In genomic region chr19:29439021-29439420, GRCh38 we compare ENCODE assay signal across 29 cellular contexts.
DNase-seq lines count a peak whose midpoint lies in the region; ATAC-seq and TF ChIP-seq lines count a peak whose summit lies in the region.
"Had no signal": no experiment of that assay in that cellular context is flagged by ENCODE, and none has a peak within 500 bp of the region (broad histone marks: within the 10 kb centered on the region; RNA-seq: fewer than 3 reads in every experiment).

No MANE protein-coding gene starts in this region.

- H3K23ac ChIP-seq in neuronal stem cell (ENCODE audit: low read depth, low read length, poor library complexity): no peak overlapping the region

- H3K4me3 ChIP-seq in HEK293 (ENCODE audit: low read depth, low read length): no peak overlapping the region
- no peak overlapping the region for H3K4me3 ChIP-seq in neuronal stem cell (ENCODE audit: low read length in 2 of 2)
- H3K4me3 ChIP-seq: A549; BLaER1; BLaER1 treated with 17β-estradiol and CSF1 and Interleukin-3, amounts not matched to agents 10 nM and 100 nM had no signal

- TF ChIP-seq CTCF in HEK293 (tag by site-specific recombination; IDR thresholded peaks at IDR 0.05): no peak

- POLR2A ChIA-PET in HEK293 (lab: Yijun Ruan, JAX): no interaction called here

- no peak overlapping the region for H2BK15ac ChIP-seq in neuronal stem cell (ENCODE audit: low read length)

- H3K4me1 ChIP-seq in HEK293 (ENCODE audit: control insufficient read depth, insufficient read depth, low read length): no peaks in the 10 kb centered on the region
- no peaks in the 10 kb centered on the region for H3K4me1 ChIP-seq in neuronal stem cell (ENCODE audit: control insufficient read depth in 2 of 2, insufficient read depth in 1 of 2, low read depth in 1 of 2, low read length in 2 of 2)
- H3K4me1 ChIP-seq: A549; BE2C; BLaER1; BLaER1 treated with 17β-estradiol and CSF1 and Interleukin-3, amounts not matched to agents 10 nM and 100 nM; Caco-2 had no signal

- H3K4ac ChIP-seq in neuronal stem cell (ENCODE audit: low read length): no peak overlapping the region

- DNase-seq in cardiac septum (ENCODE audit: low spot score) (peak; percentile 7), left cardiac atrium (no peak), neuronal stem cell (ENCODE audit: low spot score) (no peak)
- DNase-seq: 8988T; ACHN; AML-193; BE2C; C1 segment of cervical spinal cord; Caco-2; Calu3; CD4-positive, alpha-beta memory T cell; CD4-positive, alpha-beta T cell; CD4-positive, CD25-positive, alpha-beta regulatory T cell; CD8-positive, alpha-beta memory T cell; CD8-positive, alpha-beta T cell; COR-L47; DMS 273 treated with DMSO at 0.1 percent for 48 hours; DMS153; DMS53; DMS79; DMS79 treated with DMSO at 0.1 percent for 48 hours; DND-41; EL had no signal

- H3K9ac ChIP-seq in neuronal stem cell (ENCODE audit: low read depth, low read length, poor library complexity): no peak overlapping the region
- H3K9ac ChIP-seq: BLaER1; BLaER1 treated with 17β-estradiol and CSF1 and Interleukin-3, amounts not matched to agents 10 nM and 100 nM had no signal

- no peak overlapping the region for H2AFZ ChIP-seq in neuronal stem cell (ENCODE audit: low read length)

- no peak overlapping the region for H3K14ac ChIP-seq in neuronal stem cell (ENCODE audit: low read length)

- no peak overlapping the region for H2AK5ac ChIP-seq in neuronal stem cell (ENCODE audit: low read depth, low read length)

- H3K27me3 ChIP-seq in neuronal stem cell (ENCODE audit: control insufficient read depth in 3 of 3, insufficient read depth in 3 of 3, low read depth in 1 of 3, low read length in 3 of 3): no peaks in the 10 kb centered on the region
- H3K27me3 ChIP-seq: BE2C; BLaER1; BLaER1 treated with 17β-estradiol and CSF1 and Interleukin-3, amounts not matched to agents 10 nM and 100 nM had no signal

- H2BK5ac ChIP-seq in neuronal stem cell (ENCODE audit: low read length): no peak overlapping the region

- no peak overlapping the region for H4K8ac ChIP-seq in neuronal stem cell (ENCODE audit: low read depth, low read length)

- H3K4me2 ChIP-seq in neuronal stem cell (ENCODE audit: insufficient read depth, low read length, poor library complexity, severe bottlenecking): no peak overlapping the region
- H3K4me2 ChIP-seq: A549; BLaER1; BLaER1 treated with 17β-estradiol and CSF1 and Interleukin-3, amounts not matched to agents 10 nM and 100 nM had no signal

- intact Hi-C loops in cardiac septum (cut with DNase I) (no loop called here), left cardiac atrium (cut with DNase I) (no loop called here)

- H2BK12ac ChIP-seq in neuronal stem cell (ENCODE audit: low read length): no peak overlapping the region

- no peak overlapping the region for H4K91ac ChIP-seq in neuronal stem cell (ENCODE audit: low read depth, low read length, poor library complexity)

- H3K9me3 ChIP-seq in HEK293 (ENCODE audit: control insufficient read depth, insufficient read depth, low read depth, low read length): no peaks in the 10 kb centered on the region; the same call in none of the 2 replicates
- H3K9me3 ChIP-seq in neuronal stem cell (replicated peaks in 1 of 2; ENCODE audit: control insufficient read depth in 2 of 2, insufficient read depth in 1 of 2, low read depth in 1 of 2, low read length in 2 of 2): peaks cover 0 to 4% of the 10 kb centered on the region in 2 donors
- H3K9me3 ChIP-seq: BE2C had no signal

- no peak for ATAC-seq in left cardiac atrium
- ATAC-seq: A549; CD8-positive, alpha-beta T cell had no signal

- H3K27ac ChIP-seq in HEK293 (ENCODE audit: extremely low read depth, low read depth, low read length) (no peak overlapping the region), neuronal stem cell (replicated peaks; ENCODE audit: low read length) (no peak overlapping the region)
- H3K27ac ChIP-seq: 22Rv1; A549; BLaER1; BLaER1 treated with 17β-estradiol and CSF1 and Interleukin-3, amounts not matched to agents 10 nM and 100 nM; C4-2B had no signal

- no peaks in the 10 kb centered on the region for H3K79me1 ChIP-seq in neuronal stem cell (ENCODE audit: low read depth, low read length)

- CTCF ChIA-PET in HEK293 (lab: Yijun Ruan, JAX): interaction anchor here (0.8 kb wide), 1 partner anchor 178 kb away, joined by 3 read pairs; no protein-coding TSS in a partner anchor

- no peak overlapping the region for H2BK120ac ChIP-seq in neuronal stem cell (ENCODE audit: low read depth, low read length)

- H3K18ac ChIP-seq in neuronal stem cell (ENCODE audit: low read length): no peak overlapping the region

- H3K36me3 ChIP-seq in HEK293 (ENCODE audit: control insufficient read depth in 2 of 2, insufficient read depth in 1 of 2, low read length in 2 of 2) (no peaks in the 10 kb centered on the region), neuronal stem cell (replicated peaks in 1 of 2; ENCODE audit: control insufficient read depth in 2 of 2, insufficient read depth in 2 of 2, low read length in 2 of 2) (no peaks in the 10 kb centered on the region)
- H3K36me3 ChIP-seq: BE2C; BLaER1; BLaER1 treated with 17β-estradiol and CSF1 and Interleukin-3, amounts not matched to agents 10 nM and 100 nM had no signal

TF ChIP-seq in HEK293, 187 proteins besides CTCF, POLR2A, EP300 and RAD21 (continues in another document):
- TF ChIP-seq ZNF621 (tag by site-specific recombination; IDR thresholded peaks at IDR 0.05) (no peak), ZNF488 (tag by site-specific recombination; IDR thresholded peaks at IDR 0.05) (no peak), HIC1 (tag by site-specific recombination; IDR thresholded peaks at IDR 0.05) (no peak), ZBTB17 (tag by site-specific recombination; IDR thresholded peaks at IDR 0.05) (no peak), ZNF416 (tag by site-specific recombination; IDR thresholded peaks at IDR 0.05) (no peak), ZNF514 (tag by site-specific recombination; IDR thresholded peaks at IDR 0.05) (peak; percentile 8; the same call in 1 of the 2 replicates), ZNF654 (tag by site-specific recombination; IDR thresholded peaks at IDR 0.05; ENCODE audit: low read depth) (no peak), ZNF521 (tag by site-specific recombination; IDR thresholded peaks at IDR 0.05) (no peak), ZNF623 (tag by site-specific recombination; IDR thresholded peaks at IDR 0.05) (no peak), ZNF529 (tag by site-specific recombination; IDR thresholded peaks at IDR 0.05; ENCODE audit: insufficient replicate concordance) (no peak), ZNF169 (tag by site-specific recombination; IDR thresholded peaks at IDR 0.05) (peak; percentile 96)
- TF ChIP-seq, protein P1, sequence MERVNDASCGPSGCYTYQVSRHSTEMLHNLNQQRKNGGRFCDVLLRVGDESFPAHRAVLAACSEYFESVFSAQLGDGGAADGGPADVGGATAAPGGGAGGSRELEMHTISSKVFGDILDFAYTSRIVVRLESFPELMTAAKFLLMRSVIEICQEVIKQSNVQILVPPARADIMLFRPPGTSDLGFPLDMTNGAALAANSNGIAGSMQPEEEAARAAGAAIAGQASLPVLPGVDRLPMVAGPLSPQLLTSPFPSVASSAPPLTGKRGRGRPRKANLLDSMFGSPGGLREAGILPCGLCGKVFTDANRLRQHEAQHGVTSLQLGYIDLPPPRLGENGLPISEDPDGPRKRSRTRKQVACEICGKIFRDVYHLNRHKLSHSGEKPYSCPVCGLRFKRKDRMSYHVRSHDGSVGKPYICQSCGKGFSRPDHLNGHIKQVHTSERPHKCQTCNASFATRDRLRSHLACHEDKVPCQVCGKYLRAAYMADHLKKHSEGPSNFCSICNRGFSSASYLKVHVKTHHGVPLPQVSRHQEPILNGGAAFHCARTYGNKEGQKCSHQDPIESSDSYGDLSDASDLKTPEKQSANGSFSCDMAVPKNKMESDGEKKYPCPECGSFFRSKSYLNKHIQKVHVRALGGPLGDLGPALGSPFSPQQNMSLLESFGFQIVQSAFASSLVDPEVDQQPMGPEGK (tag by site-specific recombination; IDR thresholded peaks at IDR 0.05): no peak
- TF ChIP-seq, protein P2, sequence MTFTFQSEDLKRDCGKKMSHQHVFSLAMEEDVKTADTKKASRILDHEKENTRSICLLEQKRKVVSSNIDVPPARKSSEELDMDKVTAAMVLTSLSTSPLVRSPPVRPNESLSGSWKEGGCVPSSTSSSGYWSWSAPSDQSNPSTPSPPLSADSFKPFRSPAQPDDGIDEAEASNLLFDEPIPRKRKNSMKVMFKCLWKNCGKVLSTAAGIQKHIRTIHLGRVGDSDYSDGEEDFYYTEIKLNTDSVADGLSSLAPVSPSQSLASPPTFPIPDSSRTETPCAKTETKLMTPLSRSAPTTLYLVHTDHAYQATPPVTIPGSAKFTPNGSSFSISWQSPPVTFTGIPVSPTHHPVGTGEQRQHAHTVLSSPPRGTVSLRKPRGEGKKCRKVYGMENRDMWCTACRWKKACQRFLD (tag by site-specific recombination; IDR thresholded peaks at IDR 0.05): no peak
- TF ChIP-seq, protein P3, sequence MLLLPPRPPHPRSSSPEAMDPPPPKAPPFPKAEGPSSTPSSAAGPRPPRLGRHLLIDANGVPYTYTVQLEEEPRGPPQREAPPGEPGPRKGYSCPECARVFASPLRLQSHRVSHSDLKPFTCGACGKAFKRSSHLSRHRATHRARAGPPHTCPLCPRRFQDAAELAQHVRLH (tag by site-specific recombination; IDR thresholded peaks at IDR 0.05): no peak
